ENCODE assay signal across 25 cellular contexts in genomic region chr10:2679646-2680045, GRCh38.
"Had no signal": no experiment of that assay in that cellular context is flagged by ENCODE, and none has a peak within 500 bp of the region (broad histone marks: within the 10 kb centered on the region; RNA-seq: fewer than 3 reads in every experiment).

No MANE protein-coding gene starts in this region.

- H3K4me3 ChIP-seq: heart left ventricle, lower lobe of right lung, right atrium auricular region, right lobe of liver, smooth muscle cell, suprapubic skin, thoracic aorta, tibial artery, vagina had no signal

- DNase-seq: heart left ventricle; hypothalamus; immature natural killer cell; left ventricle myocardium superior; lower lobe of right lung; mammary epithelial cell; mesenchymal stem cell; naive thymus-derived CD8-positive, alpha-beta T cell; occipital lobe; right lobe of liver; stimulated activated CD4-positive, alpha-beta T cell treated with anti-CD3 and anti-CD28 coated beads, Interleukin-1b, Interleukin-23, amount 100 ng/mL, for 48 hours; stimulated activated CD4-positive, alpha-beta T cell treated with anti-CD3 and anti-CD28 coated beads, Interleukin-2, amount 100 ng/mL, for 48 hours; stimulated activated CD4-positive, alpha-beta T cell treated with anti-CD3 and anti-CD28 coated beads, Interleukin-4, amount 100 ng/mL, for 4 hours; stimulated activated CD8-positive, alpha-beta memory T cell treated with anti-CD3 and anti-CD28 coated beads, Interleukin-4, amount 100 ng/mL, for 48 hours; stimulated activated naive CD4-positive, alpha-beta T cell; tibial artery; trophoblast cell had no signal

- H3K9me3 ChIP-seq: lower lobe of right lung, neutrophil, right atrium auricular region, right lobe of liver, suprapubic skin, thoracic aorta, tibial artery, vagina had no signal

- ATAC-seq: heart left ventricle; left ventricle myocardium superior; naive thymus-derived CD8-positive, alpha-beta T cell had no signal

- H3K27ac ChIP-seq: heart left ventricle, lower lobe of right lung, neutrophil, parathyroid adenoma, right atrium auricular region, right lobe of liver, suprapubic skin, thoracic aorta, tibial artery, vagina had no signal

- H3K36me3 ChIP-seq: heart left ventricle, lower lobe of right lung, neutrophil, right atrium auricular region, right lobe of liver, suprapubic skin, thoracic aorta, tibial artery, vagina had no signal

- H3K27me3 ChIP-seq: neutrophil, right atrium auricular region, right lobe of liver, suprapubic skin, tibial artery, vagina had no signal

- H3K4me1 ChIP-seq: heart left ventricle, lower lobe of right lung, parathyroid adenoma, right atrium auricular region, right lobe of liver, suprapubic skin, tibial artery, vagina had no signal

- H3K9ac ChIP-seq: parathyroid adenoma had no signal

- FAIRE-seq: islet of Langerhans had no signal
